In genomic region chr5:73143716-73144115, GRCh38 we compare ENCODE assay signal across 1 cellular context.
TF ChIP-seq lines count a peak whose summit lies in the region.

No MANE protein-coding gene starts in this region.

TF ChIP-seq in IMR-90, 13 proteins besides CTCF, POLR2A, EP300 and RAD21 (continued from another document):
- no peak for TF ChIP-seq USF2 (IDR thresholded peaks at IDR 0.05; ENCODE audit: low read depth, low read length)
